ENCODE assay signal across 8 cellular contexts in the genomic region with DNA sequence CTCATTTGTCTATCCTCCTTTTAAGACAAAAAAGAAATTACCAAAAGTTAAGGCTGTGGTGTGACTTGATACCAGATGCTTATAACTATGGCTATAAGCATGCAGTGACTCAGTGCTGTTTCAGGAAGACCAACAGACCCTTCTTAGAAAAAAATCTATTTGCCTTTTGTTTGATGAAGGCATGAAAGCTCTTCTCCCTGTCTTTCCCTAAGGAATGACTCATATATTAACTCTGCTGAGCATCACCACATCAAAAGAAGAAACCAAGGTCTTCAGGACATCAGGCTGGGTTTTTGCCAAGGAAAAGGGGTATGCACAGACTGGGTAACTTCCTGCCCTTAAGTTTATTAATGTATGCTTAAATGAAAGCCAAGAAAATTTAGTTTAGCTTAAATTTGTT. TPM values are rescaled to one million over a fixed set of nuclear protein-coding genes. Genes with fewer than 3 reads are reported as not detected.
DNase-seq lines count a peak whose midpoint lies in the region; ATAC-seq and TF ChIP-seq lines count a peak whose summit lies in the region.

No MANE protein-coding gene starts in this region.

- intact Hi-C loops in testis (cut with DNase I; ENCODE audit: low total_unique reads), result no loop called here

- no peaks in the 10 kb centered on the region for H3K9me3 Mint-ChIP-seq in stimulated activated naive CD8-positive, alpha-beta T cell treated with anti-CD3 and anti-CD28 coated beads, Interleukin-15, Interleukin-2, amounts not matched to agents 100 ng/mL and 50 ng/mL, for 24 hours

- TF ChIP-seq CTCF in VCaP (conservative IDR thresholded peaks at IDR 0.05), result no peak
- TF ChIP-seq CTCF in testis (IDR thresholded peaks at IDR 0.05), result no peak

- peaks cover 78% of the 10 kb centered on the region for H3K4me1 Mint-ChIP-seq in stimulated activated naive CD8-positive, alpha-beta T cell treated with anti-CD3 and anti-CD28 coated beads, Interleukin-15, Interleukin-2, amounts not matched to agents 100 ng/mL and 50 ng/mL, for 24 hours (ENCODE audit: low read depth)

- TF ChIP-seq POLR2A in testis (IDR thresholded peaks at IDR 0.05), result no peak

- H3K4me3 Mint-ChIP-seq in stimulated activated naive CD8-positive, alpha-beta T cell treated with anti-CD3 and anti-CD28 coated beads, Interleukin-15, Interleukin-2, amounts not matched to agents 100 ng/mL and 50 ng/mL, for 24 hours, result peak overlapping the region; percentile 63

- H3K4me3 ChIP-seq in HAP-1, result no peak overlapping the region
- H3K4me3 ChIP-seq in testis, result no peak overlapping the region

- peak; percentile 52 to 67 for DNase-seq in activated CD4-positive, alpha-beta T cell treated with anti-CD3 and anti-CD28 coated beads for 4 hours
- DNase-seq in activated CD4-positive, alpha-beta T cell treated with anti-CD3 and anti-CD28 coated beads for 1 hour, result no peak
- DNase-seq in fibroblast of the conjunctiva (ENCODE audit: low read depth) (peak; percentile 88), HAP-1 (ENCODE audit: low spot score in 2 of 2) (no peak), testis (no peak)

- H3K36me3 ChIP-seq in HAP-1 (replicated peaks) (peaks cover 3% of the 10 kb centered on the region), testis (ENCODE audit: low read depth, missing control alignments) (no peaks in the 10 kb centered on the region)

- H3K36me3 Mint-ChIP-seq in stimulated activated naive CD8-positive, alpha-beta T cell treated with anti-CD3 and anti-CD28 coated beads, Interleukin-15, Interleukin-2, amounts not matched to agents 100 ng/mL and 50 ng/mL, for 24 hours (ENCODE audit: low read depth), result peaks cover 35% of the 10 kb centered on the region

- H3K27ac ChIP-seq in VCaP (peak overlapping the region; percentile 90), testis (no peak overlapping the region)

- no peaks in the 10 kb centered on the region for H3K27me3 Mint-ChIP-seq in stimulated activated naive CD8-positive, alpha-beta T cell treated with anti-CD3 and anti-CD28 coated beads, Interleukin-15, Interleukin-2, amounts not matched to agents 100 ng/mL and 50 ng/mL, for 24 hours

- H3K9me3 ChIP-seq in HAP-1, result peaks cover 3% of the 10 kb centered on the region; the same call in 1 of the 2 replicates
- no peaks in the 10 kb centered on the region for H3K9me3 ChIP-seq in testis

- peak overlapping the region; percentile 100 for H3K27ac Mint-ChIP-seq in stimulated activated naive CD8-positive, alpha-beta T cell treated with anti-CD3 and anti-CD28 coated beads, Interleukin-15, Interleukin-2, amounts not matched to agents 100 ng/mL and 50 ng/mL, for 24 hours

- no peak for ATAC-seq in GM21717 (IDR thresholded peaks at IDR 0.05; ENCODE audit: unreplicated experiment)

- H3K4me1 ChIP-seq in HAP-1 (peaks cover 17% of the 10 kb centered on the region), testis (peaks cover 8% of the 10 kb centered on the region)

- in situ Hi-C loops in HAP-1 (cut with MboI; ENCODE audit: low sequenced_read_pairs), result loop anchor here (10.0 kb wide), 1 partner anchor 280 kb away; no protein-coding TSS in a partner anchor

- no peaks in the 10 kb centered on the region for H3K27me3 ChIP-seq in HAP-1 (ENCODE audit: low read depth)
- H3K27me3 ChIP-seq in testis, result no peaks in the 10 kb centered on the region

RNA-seq across cellular contexts. Expression of a gene that starts 47.1 kb away (rescaled TPM):
- total RNA-seq in testis, result 100 to 1,000 TPM; 108 to 144 TPM
- polyA plus RNA-seq in testis (ENCODE audit: insufficient read depth, low read depth, low replicate concordance), result 63.1 TPM

RNA-seq across cellular contexts. Expression of a gene that starts 47.3 kb away (rescaled TPM):
- total RNA-seq in testis, result 10 to 100 TPM; 37.7 to 40.5 TPM
- 41.6 TPM for polyA plus RNA-seq in testis (ENCODE audit: insufficient read depth, low read depth, low replicate concordance)

Comparison
In these comparisons a context has a peak if more than half of its experiments do, and no peak if none do; other contexts are left out.
1. DNase-seq: peak in activated CD4-positive, alpha-beta T cell treated with anti-CD3 and anti-CD28 coated beads for 4 hours (2 of 2) and fibroblast of the conjunctiva (single experiment); none in activated CD4-positive, alpha-beta T cell treated with anti-CD3 and anti-CD28 coated beads for 1 hour (single experiment), HAP-1 (0 of 2) and testis (single experiment).